In the genomic region with DNA sequence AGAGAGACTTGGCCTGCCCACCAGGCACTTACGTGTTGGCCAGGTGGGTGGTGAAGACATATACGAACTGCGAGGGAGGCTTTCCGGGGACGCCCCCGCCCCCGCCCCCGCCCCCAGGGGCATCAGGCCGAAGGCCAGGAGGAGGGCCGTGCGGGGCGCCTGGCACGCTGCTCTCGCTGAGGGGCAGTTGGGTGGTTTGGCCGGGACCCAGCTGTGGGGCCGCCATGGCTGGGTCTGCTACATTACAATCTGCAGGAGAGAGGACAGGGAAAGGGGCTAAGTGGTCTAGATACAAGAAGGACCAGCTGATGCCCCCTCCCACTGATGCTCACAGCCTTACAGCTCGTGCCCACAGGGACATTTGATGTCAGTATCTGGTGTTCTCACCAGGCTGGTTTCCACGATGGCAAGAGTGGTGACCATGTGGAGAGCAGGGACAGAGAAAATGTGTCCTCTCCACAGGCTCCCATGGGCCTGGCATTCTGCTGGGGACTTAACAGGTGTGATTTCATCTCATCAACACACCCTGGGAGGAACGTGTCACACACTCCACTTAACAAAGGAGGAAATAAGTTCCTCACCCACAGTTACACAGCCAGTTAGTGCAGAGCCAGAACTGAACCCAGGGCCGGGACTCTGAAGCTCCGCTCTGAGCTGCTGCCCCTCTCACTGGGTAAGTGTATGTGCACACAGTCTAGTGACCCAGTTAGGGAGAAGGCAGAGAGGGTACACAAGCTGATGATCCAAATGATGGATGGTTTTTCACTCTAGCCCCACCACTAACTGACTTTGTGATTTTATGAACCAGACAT, we compare ENCODE assay signal across 19 cellular contexts. TPM values are rescaled to one million over a fixed set of nuclear protein-coding genes. Genes with fewer than 3 reads are reported as not detected.
DNase-seq lines count a peak whose midpoint lies in the region; ATAC-seq and TF ChIP-seq lines count a peak whose summit lies in the region.
"Had no signal": no experiment of that assay in that cellular context is flagged by ENCODE, and none has a peak within 500 bp of the region (broad histone marks: within the 10 kb centered on the region; RNA-seq: fewer than 3 reads in every experiment).

No MANE protein-coding gene starts in this region.

- H3K27me3 Mint-ChIP-seq in activated CD8-positive, alpha-beta T cell treated with anti-CD3 and anti-CD28 coated beads for 36 hours: no peaks in the 10 kb centered on the region
- H3K27me3 Mint-ChIP-seq in activated CD8-positive, alpha-beta T cell treated with anti-CD3 and anti-CD28 coated beads, Interleukin-2, amount 10 ng/mL, durations not matched to agents 7 days and 5 days (ENCODE audit: low read depth): no peaks in the 10 kb centered on the region
- no peaks in the 10 kb centered on the region for H3K27me3 Mint-ChIP-seq in naive thymus-derived CD8-positive, alpha-beta T cell

- peaks cover 14% of the 10 kb centered on the region for H3K4me1 ChIP-seq in BE2C

- POLR2A ChIA-PET in activated CD8-positive, alpha-beta T cell treated with anti-CD3 and anti-CD28 coated beads for 36 hours (lab: Charles Lee): interaction anchor here (2.7 kb wide), 1 partner anchor 8 kb away, joined by 11 read pairs; no protein-coding TSS in a partner anchor
- POLR2A ChIA-PET in activated CD8-positive, alpha-beta T cell treated with anti-CD3 and anti-CD28 coated beads, Interleukin-2, amount 10 ng/mL, durations not matched to agents 7 days and 5 days (lab: Charles Lee): interaction anchor here (0.6 kb wide), 2 partner anchors 8 to 119 kb away, joined by 3 read pairs; no protein-coding TSS in a partner anchor
- POLR2A ChIA-PET in RWPE1 (lab: Yijun Ruan, JAX; ENCODE audit: low non-redundant PET): no interaction called here
- POLR2A ChIA-PET in naive thymus-derived CD8-positive, alpha-beta T cell (lab: Charles Lee): interaction anchor here (0.6 to 4.4 kb wide), 6 partner anchors 25 to 214 kb away, joined by 3 to 24 read pairs (median 6); no protein-coding TSS in a partner anchor

- peaks cover 31% of the 10 kb centered on the region for H3K36me3 Mint-ChIP-seq in activated CD8-positive, alpha-beta T cell treated with anti-CD3 and anti-CD28 coated beads for 36 hours (ENCODE audit: low read depth)
- peaks cover 51% of the 10 kb centered on the region for H3K36me3 Mint-ChIP-seq in activated CD8-positive, alpha-beta T cell treated with anti-CD3 and anti-CD28 coated beads, Interleukin-2, amount 10 ng/mL, durations not matched to agents 7 days and 5 days (ENCODE audit: low read depth)
- peaks cover 0 to 86% (median 13%) of the 10 kb centered on the region in 3 donors for H3K36me3 Mint-ChIP-seq in naive thymus-derived CD8-positive, alpha-beta T cell

- no peaks in the 10 kb centered on the region for H3K9me3 Mint-ChIP-seq in activated CD8-positive, alpha-beta T cell treated with anti-CD3 and anti-CD28 coated beads for 36 hours
- H3K9me3 Mint-ChIP-seq in activated CD8-positive, alpha-beta T cell treated with anti-CD3 and anti-CD28 coated beads, Interleukin-2, amount 10 ng/mL, durations not matched to agents 7 days and 5 days (ENCODE audit: insufficient read depth): no peaks in the 10 kb centered on the region
- peaks cover 0 to 2% (median 0%) of the 10 kb centered on the region in 9 donors for H3K9me3 Mint-ChIP-seq in naive thymus-derived CD8-positive, alpha-beta T cell

- no peaks in the 10 kb centered on the region for H3K9me3 ChIP-seq in BE2C
- H3K9me3 ChIP-seq: MG63 had no signal

- peaks cover 46% of the 10 kb centered on the region for H3K36me3 ChIP-seq in BE2C

- H3K27ac ChIP-seq in RWPE1: peak overlapping the region; percentile 40

- ATAC-seq in activated CD8-positive, alpha-beta T cell treated with anti-CD3 and anti-CD28 coated beads for 36 hours: no peak
- ATAC-seq in activated CD8-positive, alpha-beta T cell treated with anti-CD3 and anti-CD28 coated beads, Interleukin-2, amount 10 ng/mL, durations not matched to agents 7 days and 5 days: no peak
- no peak for ATAC-seq in naive thymus-derived CD8-positive, alpha-beta T cell

- no peaks in the 10 kb centered on the region for H3K27me3 ChIP-seq in BE2C
- H3K27me3 ChIP-seq: MG63 had no signal

- DNase-seq in activated CD8-positive, alpha-beta T cell treated with anti-CD3 and anti-CD28 coated beads for 36 hours: no peak
- DNase-seq in activated CD8-positive, alpha-beta T cell treated with anti-CD3 and anti-CD28 coated beads, Interleukin-2, amount 10 ng/mL, durations not matched to agents 7 days and 5 days: no peak
- peak; percentile 6 for DNase-seq in BE2C
- DNase-seq in RWPE1 (ENCODE audit: low spot score): no peak
- DNase-seq in naive thymus-derived CD8-positive, alpha-beta T cell: no peak
- DNase-seq in midbrain (lab: John Stamatoyannopoulos, UW): no peak
- DNase-seq in amygdala (lab: John Stamatoyannopoulos, UW): no peak
- no peak for DNase-seq in RKO (ENCODE audit: low spot score)
- DNase-seq: 8988T, DMS 273 treated with DMSO at 0.1 percent for 48 hours, GF-D8, MG63, NCI-H1092, NCI-H146, NCI-H2081 treated with DMSO at 0.1 percent for 48 hours, NCI-H524, SHP77 treated with DMSO at 0.1 percent for 48 hours had no signal

- CTCF ChIA-PET in activated CD8-positive, alpha-beta T cell treated with anti-CD3 and anti-CD28 coated beads for 36 hours (lab: Charles Lee): interaction anchor here (0.5 to 3.5 kb wide), 4 partner anchors 33 to 244 kb away, joined by 3 to 12 read pairs (median 3); no protein-coding TSS in a partner anchor
- CTCF ChIA-PET in activated CD8-positive, alpha-beta T cell treated with anti-CD3 and anti-CD28 coated beads, Interleukin-2, amount 10 ng/mL, durations not matched to agents 7 days and 5 days (lab: Charles Lee): interaction anchor here (1.4 to 2.1 kb wide), 3 partner anchors 8 to 54 kb away, joined by 3 to 7 read pairs (median 7); no protein-coding TSS in a partner anchor
- CTCF ChIA-PET in RWPE1 (lab: Yijun Ruan, JAX): no interaction called here

- peak overlapping the region; percentile 20 for H3K27ac Mint-ChIP-seq in activated CD8-positive, alpha-beta T cell treated with anti-CD3 and anti-CD28 coated beads for 36 hours
- H3K27ac Mint-ChIP-seq in activated CD8-positive, alpha-beta T cell treated with anti-CD3 and anti-CD28 coated beads, Interleukin-2, amount 10 ng/mL, durations not matched to agents 7 days and 5 days: no peak overlapping the region
- H3K27ac Mint-ChIP-seq in naive thymus-derived CD8-positive, alpha-beta T cell: peak overlapping the region in 7 of 10 donors; percentile 33 to 77 (median 48)

- no peak overlapping the region for H3K4me3 ChIP-seq in BE2C (ENCODE audit: low read depth, low read length)
- H3K4me3 ChIP-seq: MG63 had no signal

- no peak overlapping the region for H3K4me3 Mint-ChIP-seq in activated CD8-positive, alpha-beta T cell treated with anti-CD3 and anti-CD28 coated beads for 36 hours
- no peak overlapping the region for H3K4me3 Mint-ChIP-seq in activated CD8-positive, alpha-beta T cell treated with anti-CD3 and anti-CD28 coated beads, Interleukin-2, amount 10 ng/mL, durations not matched to agents 7 days and 5 days
- H3K4me3 Mint-ChIP-seq in naive thymus-derived CD8-positive, alpha-beta T cell: no peak overlapping the region

- intact Hi-C loops in activated CD8-positive, alpha-beta T cell treated with anti-CD3 and anti-CD28 coated beads for 36 hours (cut with micrococcal nuclease): no loop called here

- peaks cover 32% of the 10 kb centered on the region for H3K4me1 Mint-ChIP-seq in activated CD8-positive, alpha-beta T cell treated with anti-CD3 and anti-CD28 coated beads for 36 hours (ENCODE audit: low read depth)
- H3K4me1 Mint-ChIP-seq in activated CD8-positive, alpha-beta T cell treated with anti-CD3 and anti-CD28 coated beads, Interleukin-2, amount 10 ng/mL, durations not matched to agents 7 days and 5 days (ENCODE audit: low read depth): peaks cover 23% of the 10 kb centered on the region
- H3K4me1 Mint-ChIP-seq in naive thymus-derived CD8-positive, alpha-beta T cell: peaks cover 28 to 69% (median 45%) of the 10 kb centered on the region in 4 donors

- no peak for TF ChIP-seq CTCF in activated CD8-positive, alpha-beta T cell treated with anti-CD3 and anti-CD28 coated beads for 36 hours (IDR thresholded peaks at IDR 0.05)
- TF ChIP-seq CTCF in BE2C (IDR thresholded peaks at IDR 0.05; ENCODE audit: low read depth, low read length): no peak
- TF ChIP-seq CTCF in RWPE1 (conservative IDR thresholded peaks at IDR 0.05; ENCODE audit: low read depth): no peak

RNA-seq across cellular contexts. Expression of a gene that starts 19.7 kb away (rescaled TPM):
- total RNA-seq in activated CD8-positive, alpha-beta T cell treated with anti-CD3 and anti-CD28 coated beads for 36 hours: under 1 TPM; 0.60 to 0.92 TPM
- under 1 TPM; 0.08 to 0.18 TPM for total RNA-seq in activated CD8-positive, alpha-beta T cell treated with anti-CD3 and anti-CD28 coated beads, Interleukin-2, amount 10 ng/mL, durations not matched to agents 7 days and 5 days
- polyA plus RNA-seq in BE2C (2012; ENCODE audit: insufficient read depth, insufficient read length, low read depth): not detected
- 1 to 10 TPM; 3.2 to 3.5 TPM for total RNA-seq in naive thymus-derived CD8-positive, alpha-beta T cell
- polyA plus RNA-seq in naive thymus-derived CD8-positive, alpha-beta T cell: under 1 TPM; 0.17 to 0.63 (median 0.29) TPM
- total RNA-seq: H1, HT-29 had no signal
- polyA plus RNA-seq: H1 had no signal

RNA-seq across cellular contexts. Expression of a gene that starts 22.3 kb away (rescaled TPM):
- 10 to 100 TPM; 35.9 to 38.8 TPM for total RNA-seq in activated CD8-positive, alpha-beta T cell treated with anti-CD3 and anti-CD28 coated beads for 36 hours
- 10 to 100 TPM; 70.0 to 70.6 TPM for total RNA-seq in activated CD8-positive, alpha-beta T cell treated with anti-CD3 and anti-CD28 coated beads, Interleukin-2, amount 10 ng/mL, durations not matched to agents 7 days and 5 days
- polyA plus RNA-seq in BE2C (2012; ENCODE audit: insufficient read depth, insufficient read length, low read depth): 104 TPM
- total RNA-seq in naive thymus-derived CD8-positive, alpha-beta T cell: 100 to 1,000 TPM; 283 TPM
- polyA plus RNA-seq in naive thymus-derived CD8-positive, alpha-beta T cell: 1 to 10 TPM; 3.1 to 8.7 (median 4.3) TPM

RNA-seq across cellular contexts. Expression of a gene that starts 52.7 kb away (rescaled TPM):
- 1 to 10 TPM; 1.5 to 2.2 TPM for total RNA-seq in activated CD8-positive, alpha-beta T cell treated with anti-CD3 and anti-CD28 coated beads for 36 hours
- not detected for total RNA-seq in activated CD8-positive, alpha-beta T cell treated with anti-CD3 and anti-CD28 coated beads, Interleukin-2, amount 10 ng/mL, durations not matched to agents 7 days and 5 days
- polyA plus RNA-seq in BE2C (2012; ENCODE audit: insufficient read depth, insufficient read length, low read depth): 0.94 TPM
- under 1 TPM in 1 of 2 experiments, not detected in 1; 0.52 TPM for total RNA-seq in naive thymus-derived CD8-positive, alpha-beta T cell
- polyA plus RNA-seq in naive thymus-derived CD8-positive, alpha-beta T cell: under 1 TPM in 1 of 3 donors, not detected in 2; 0.22 TPM
- total RNA-seq: H1, HT-29 had no signal
